8 cellular contexts compared by ENCODE assay signal in the genomic region with DNA sequence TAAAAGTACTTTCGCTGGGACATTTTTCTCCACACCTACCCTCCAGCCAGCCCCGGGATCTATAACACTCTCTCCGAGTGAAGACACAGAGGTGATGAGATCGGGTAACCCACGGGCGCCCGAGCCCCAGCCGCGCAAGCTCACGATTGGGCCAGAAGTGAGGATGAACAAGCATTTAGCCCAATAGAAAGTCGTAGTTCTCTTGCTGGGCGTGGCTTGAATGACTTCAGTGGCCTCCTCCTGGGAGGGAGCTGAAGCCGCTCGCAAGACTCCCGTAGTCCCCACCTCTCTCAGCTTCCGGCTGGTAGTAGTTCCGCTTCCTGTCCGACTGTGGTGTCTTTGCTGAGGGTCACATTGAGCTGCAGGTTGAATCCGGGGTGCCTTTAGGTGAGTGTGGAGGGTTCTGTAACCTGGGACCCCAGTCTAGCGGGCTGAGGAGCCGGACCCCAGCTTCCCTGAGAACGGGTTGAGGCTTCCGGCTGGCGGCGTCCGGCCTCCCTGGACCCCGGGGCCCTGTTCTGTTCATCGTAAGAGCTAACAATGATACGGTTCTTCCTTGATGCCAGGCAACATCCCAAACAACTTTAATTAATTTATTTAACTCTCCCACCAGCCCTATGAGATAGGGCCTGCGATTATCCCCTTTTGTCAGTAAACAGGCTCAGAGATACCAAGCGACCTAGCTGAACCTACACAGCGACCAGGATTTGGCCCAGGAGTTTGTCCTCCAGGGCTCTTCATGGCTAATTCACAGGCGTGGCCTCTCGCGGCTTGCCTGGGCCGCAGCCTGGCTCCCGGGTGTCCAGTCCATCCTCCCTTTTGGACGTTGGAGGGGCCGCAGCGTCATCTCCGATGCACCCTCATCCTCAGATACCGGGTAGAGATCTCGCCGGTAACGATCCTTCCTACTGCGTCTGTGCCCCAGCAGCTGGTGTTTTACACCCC. TPM values are rescaled to one million over a fixed set of nuclear protein-coding genes. Genes with fewer than 3 reads are reported as not detected.
DNase-seq lines count a peak whose midpoint lies in the region; ATAC-seq and TF ChIP-seq lines count a peak whose summit lies in the region.

A gene with protein sequence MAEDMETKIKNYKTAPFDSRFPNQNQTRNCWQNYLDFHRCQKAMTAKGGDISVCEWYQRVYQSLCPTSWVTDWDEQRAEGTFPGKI (plus strand): TSS at position 307 of the 945 bp plus-strand sequence. CDS start 2,921 bp downstream, outside the sequence.

- H3K4me3 ChIP-seq in SU-DHL-6 (ENCODE audit: insufficient read depth, low read length, poor library complexity, severe bottlenecking) (peak within 1 kb of the TSS; percentile 92), ovary (peak within 1 kb of the TSS; percentile 68), thyroid gland (replicated peaks in 1 of 3) (peak within 1 kb of the TSS; percentile 30 to 95 (median 64))

- H4K20me1 ChIP-seq in SU-DHL-6 (ENCODE audit: low read depth, low read length) = no peaks in the 10 kb centered on the region

- H3K9me3 Mint-ChIP-seq in activated naive CD8-positive, alpha-beta T cell treated with anti-CD3 and anti-CD28 coated beads, Interleukin-2, amount 10 ng/mL, durations not matched to agents 7 days and 5 days = no peaks in the 10 kb centered on the region

- H3F3A ChIP-seq in SU-DHL-6 (ENCODE audit: insufficient read depth) = peaks cover 24% of the 10 kb centered on the region

- no peaks in the 10 kb centered on the region for H3K27me3 ChIP-seq in SU-DHL-6 (ENCODE audit: low read length)
- no peaks in the 10 kb centered on the region for H3K27me3 ChIP-seq in ovary
- no peaks in the 10 kb centered on the region for H3K27me3 ChIP-seq in thyroid gland

- no peaks in the 10 kb centered on the region for H3K9me3 ChIP-seq in SU-DHL-6 (ENCODE audit: insufficient read depth, low read length)
- no peaks in the 10 kb centered on the region for H3K9me3 ChIP-seq in ovary
- H3K9me3 ChIP-seq in thyroid gland = no peaks in the 10 kb centered on the region

- TF ChIP-seq CTCF in GM10248 (IDR thresholded peaks at IDR 0.05; ENCODE audit: control extremely low read depth, extremely low read depth, low read depth, missing control alignments) (no peak), SU-DHL-6 (IDR thresholded peaks at IDR 0.05; ENCODE audit: insufficient read depth, low read length, poor library complexity, severe bottlenecking) (no peak), ovary (IDR thresholded peaks at IDR 0.05) (no peak), thyroid gland (IDR thresholded peaks at IDR 0.05) (no peak)

- H3K27ac Mint-ChIP-seq in activated naive CD8-positive, alpha-beta T cell treated with anti-CD3 and anti-CD28 coated beads, Interleukin-2, amount 10 ng/mL, durations not matched to agents 7 days and 5 days = peak within 1 kb of the TSS; percentile 90

- peak within 1 kb of the TSS; percentile 78 for H2AFZ ChIP-seq in SU-DHL-6 (ENCODE audit: low read depth, low read length, severe bottlenecking)

- CTCF ChIA-PET in GM10248 (lab: Yijun Ruan, JAX) = interaction anchor here (0.9 to 1.7 kb wide), 5 partner anchors 10 to 100 kb away, joined by 3 to 4 read pairs (median 4); no protein-coding TSS in a partner anchor

- peaks cover 38% of the 10 kb centered on the region for H3K4me1 Mint-ChIP-seq in activated naive CD8-positive, alpha-beta T cell treated with anti-CD3 and anti-CD28 coated beads, Interleukin-2, amount 10 ng/mL, durations not matched to agents 7 days and 5 days

- 0 to 1% (median 1%) methylated on average over 46 of the region's 46 CpGs for WGBS in ovary, 3 donors
- WGBS in thyroid gland, 2 donors = 0 to 1% methylated on average over 30 to 34 of the region's 46 CpGs

- POLR2A ChIA-PET in GM10248 (lab: Yijun Ruan, JAX) = interaction anchor here (0.6 to 1.2 kb wide), 6 partner anchors 11 to 279 kb away, joined by 3 to 5 read pairs (median 3); a partner anchor contains a TSS
- POLR2A ChIA-PET in activated naive CD8-positive, alpha-beta T cell treated with anti-CD3 and anti-CD28 coated beads, Interleukin-2, amount 10 ng/mL, durations not matched to agents 7 days and 5 days (lab: Charles Lee) = interaction anchor here (0.6 to 2.3 kb wide), 21 partner anchors 11 to 311 kb away, joined by 3 to 19 read pairs (median 3); a partner anchor contains a TSS

- intact Hi-C loops in head of caudate nucleus (cut with DNase I) (loop anchor here (2.0 kb wide), 1 partner anchor 19 kb away; a partner anchor contains a TSS), ovary (cut with DNase I) (no loop called here), thyroid gland (cut with DNase I) (no loop called here)

- peak within 1 kb of the TSS; percentile 83 for H3K9ac ChIP-seq in SU-DHL-6 (ENCODE audit: low read length)

- H3K27ac ChIP-seq in SU-DHL-6 (ENCODE audit: low read depth, low read length) (peak within 1 kb of the TSS; percentile 29; the same call in 1 of the 2 replicates), ovary (peak within 1 kb of the TSS in 1 of 2 donors; percentile 25), thyroid gland (peak within 1 kb of the TSS; percentile 11 to 71 (median 69))

- ATAC-seq in HG02678 (IDR thresholded peaks at IDR 0.05; ENCODE audit: unreplicated experiment) = peak; percentile 60
- peak; percentile 70 for ATAC-seq in activated naive CD8-positive, alpha-beta T cell treated with anti-CD3 and anti-CD28 coated beads, Interleukin-2, amount 10 ng/mL, durations not matched to agents 7 days and 5 days (ENCODE audit: low read depth)

- DNase-seq in GM10248 (ENCODE audit: extremely low spot score) (peak; percentile 97), NCI-H128 (lab: John Stamatoyannopoulos, UW; ENCODE audit: unreplicated experiment) (peak; percentile 97), head of caudate nucleus (peak; percentile 89 to 99 (median 97)), ovary (peak; percentile 86 to 94 (median 89)), thyroid gland (peak; percentile 96 to 97)
- DNase-seq in activated naive CD8-positive, alpha-beta T cell treated with anti-CD3 and anti-CD28 coated beads, Interleukin-2, amount 10 ng/mL, durations not matched to agents 7 days and 5 days = peak; percentile 82

- no peaks in the 10 kb centered on the region for H3K9me2 ChIP-seq in SU-DHL-6 (replicated peaks; ENCODE audit: insufficient read depth, low read length)

- TF ChIP-seq POLR2A in ovary (IDR thresholded peaks at IDR 0.05) (peak; percentile 53), thyroid gland (IDR thresholded peaks at IDR 0.05) (peak in 1 of 2 donors; percentile 80)

- peak within 1 kb of the TSS; percentile 92 for H3K4me3 Mint-ChIP-seq in activated naive CD8-positive, alpha-beta T cell treated with anti-CD3 and anti-CD28 coated beads, Interleukin-2, amount 10 ng/mL, durations not matched to agents 7 days and 5 days

- no peaks in the 10 kb centered on the region for H3K27me3 Mint-ChIP-seq in activated naive CD8-positive, alpha-beta T cell treated with anti-CD3 and anti-CD28 coated beads, Interleukin-2, amount 10 ng/mL, durations not matched to agents 7 days and 5 days

- H3K4me2 ChIP-seq in SU-DHL-6 (ENCODE audit: low read depth, low read length, poor library complexity, severe bottlenecking) = peak within 1 kb of the TSS; percentile 95

- TF ChIP-seq EP300 in ovary (IDR thresholded peaks at IDR 0.05) = no peak

- H3K79me2 ChIP-seq in SU-DHL-6 (ENCODE audit: insufficient read depth, low read length) = peaks cover 37% of the 10 kb centered on the region

- H3K4me1 ChIP-seq in ovary (ENCODE audit: insufficient read depth) (peaks cover 10% of the 10 kb centered on the region), thyroid gland (peaks cover 15 to 21% of the 10 kb centered on the region in 2 donors)

- no peaks in the 10 kb centered on the region for H3K36me3 ChIP-seq in SU-DHL-6 (ENCODE audit: low read length)
- H3K36me3 ChIP-seq in ovary = no peaks in the 10 kb centered on the region
- H3K36me3 ChIP-seq in thyroid gland = peaks cover 0 to 23% of the 10 kb centered on the region in 2 donors

- H3K36me3 Mint-ChIP-seq in activated naive CD8-positive, alpha-beta T cell treated with anti-CD3 and anti-CD28 coated beads, Interleukin-2, amount 10 ng/mL, durations not matched to agents 7 days and 5 days = peaks cover 4% of the 10 kb centered on the region

RNA-seq across cellular contexts. Expression of the gene that starts here (rescaled TPM):
- total RNA-seq in activated naive CD8-positive, alpha-beta T cell treated with anti-CD3 and anti-CD28 coated beads, Interleukin-2, amount 10 ng/mL, durations not matched to agents 7 days and 5 days = 100 to 1,000 TPM; 407 to 412 TPM
- 100 to 1,000 TPM; 181 to 320 (median 243) TPM for total RNA-seq in ovary
- 100 to 1,000 TPM; 466 to 601 TPM for polyA plus RNA-seq in ovary
- total RNA-seq in thyroid gland = 100 to 1,000 TPM; 139 to 941 (median 369) TPM
